In the genomic region with DNA sequence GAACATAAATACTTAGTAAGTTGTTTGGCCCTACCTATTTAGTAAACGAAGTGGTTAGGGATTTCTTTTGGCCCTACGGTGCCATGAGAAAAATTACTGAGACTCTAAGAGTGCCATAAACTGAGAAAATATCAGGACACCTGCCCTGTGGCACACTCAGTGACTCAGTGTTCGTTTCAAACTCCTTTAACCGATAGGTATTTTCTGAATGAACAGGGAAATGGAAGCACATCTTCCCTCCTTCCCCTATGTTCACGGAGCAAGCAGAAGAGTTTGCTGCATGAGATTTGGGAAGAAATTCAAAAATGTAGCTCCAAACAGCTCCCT, we compare ENCODE assay signal across 15 cellular contexts.
DNase-seq lines count a peak whose midpoint lies in the region; TF ChIP-seq lines count a peak whose summit lies in the region.
"Had no signal": no experiment of that assay in that cellular context is flagged by ENCODE, and none has a peak within 500 bp of the region (broad histone marks: within the 10 kb centered on the region; RNA-seq: fewer than 3 reads in every experiment).

No MANE protein-coding gene starts in this region.

- H3K27ac ChIP-seq in A673 (ENCODE audit: low read depth, low read length, poor library complexity, severe bottlenecking) (peak overlapping the region; percentile 72), MM.1S (ENCODE audit: low read length) (no peak overlapping the region), sigmoid colon (no peak overlapping the region)
- H3K27ac ChIP-seq: 22Rv1, psoas muscle, upper lobe of left lung had no signal

- intact Hi-C loops in A673 (cut with micrococcal nuclease; ENCODE audit: unreplicated experiment), result loop anchor here (5.0 to 10.0 kb wide), 2 partner anchors 618 to 765 kb away; no protein-coding TSS in a partner anchor
- intact Hi-C loops in sigmoid colon (cut with DNase I), result no loop called here

- H3K9me2 ChIP-seq in MM.1S (replicated peaks; ENCODE audit: insufficient read depth, low read length), result no peaks in the 10 kb centered on the region

- H3K36me3 ChIP-seq in A673 (ENCODE audit: insufficient read depth, low read length, poor library complexity, severe bottlenecking) (no peaks in the 10 kb centered on the region), MM.1S (replicated peaks; ENCODE audit: insufficient read depth, low read length) (no peaks in the 10 kb centered on the region), sigmoid colon (no peaks in the 10 kb centered on the region)
- H3K36me3 ChIP-seq: upper lobe of left lung had no signal

- no peak for TF ChIP-seq POLR2A in sigmoid colon (IDR thresholded peaks at IDR 0.05)

- no peaks in the 10 kb centered on the region for H3K79me2 ChIP-seq in MM.1S (ENCODE audit: low read length)

- no peak overlapping the region for H2AFZ ChIP-seq in MM.1S (ENCODE audit: low read length)

- CTCF ChIA-PET in A673 (lab: Charles Lee), result no interaction called here

- H3K27me3 ChIP-seq in A673 (replicated peaks; ENCODE audit: insufficient read depth, low read depth, low read length, poor library complexity) (no peaks in the 10 kb centered on the region), MM.1S (replicated peaks; ENCODE audit: insufficient read depth, low read length) (no peaks in the 10 kb centered on the region), sigmoid colon (peaks cover 0 to 8% (median 0%) of the 10 kb centered on the region in 3 donors)
- H3K27me3 ChIP-seq: upper lobe of left lung had no signal

- peak overlapping the region; percentile 5 for H3K4me3 ChIP-seq in A673 (ENCODE audit: low read depth, low read length, poor library complexity, severe bottlenecking)
- H3K4me3 ChIP-seq in MM.1S (ENCODE audit: low read length), result no peak overlapping the region
- H3K4me3 ChIP-seq in epithelial cell of esophagus (ENCODE audit: low read length), result peak overlapping the region; percentile 3
- H3K4me3 ChIP-seq in sigmoid colon, result no peak overlapping the region
- H3K4me3 ChIP-seq: psoas muscle, upper lobe of left lung had no signal

- TF ChIP-seq EP300 in sigmoid colon (IDR thresholded peaks at IDR 0.05), result no peak

- H3K4me1 Mint-ChIP-seq in mesothelial cell of epicardium, result peaks cover 29% of the 10 kb centered on the region
- no peaks in the 10 kb centered on the region for H3K4me1 Mint-ChIP-seq in activated naive CD8-positive, alpha-beta T cell treated with anti-CD3 and anti-CD28 coated beads for 36 hours
- H3K4me1 Mint-ChIP-seq: stimulated activated memory B cell treated with anti-CD40 and anti-IgM and Interleukin-4, amounts not matched to agents 10 μg/mL and 1 μg/mL and 100 μg/mL, for 72 hours had no signal

- TF ChIP-seq CTCF in A673 (conservative IDR thresholded peaks at IDR 0.05; ENCODE audit: low read depth, low read length), result no peak
- no peak for TF ChIP-seq CTCF in MM.1S (IDR thresholded peaks at IDR 0.05; ENCODE audit: low read length)
- TF ChIP-seq CTCF in epithelial cell of esophagus (IDR thresholded peaks at IDR 0.05; ENCODE audit: insufficient read depth, low read depth, low read length, missing control alignments), result no peak
- no peak for TF ChIP-seq CTCF in mesothelial cell of epicardium (IDR thresholded peaks at IDR 0.05; ENCODE audit: unreplicated experiment)
- TF ChIP-seq CTCF in sigmoid colon (IDR thresholded peaks at IDR 0.05), result no peak

- peak overlapping the region; percentile 94 for H3K27ac Mint-ChIP-seq in mesothelial cell of epicardium
- H3K27ac Mint-ChIP-seq in activated naive CD8-positive, alpha-beta T cell treated with anti-CD3 and anti-CD28 coated beads for 36 hours, result no peak overlapping the region
- H3K27ac Mint-ChIP-seq: stimulated activated memory B cell treated with anti-CD40 and anti-IgM and Interleukin-4, amounts not matched to agents 10 μg/mL and 1 μg/mL and 100 μg/mL, for 72 hours had no signal

- H3K36me3 Mint-ChIP-seq in mesothelial cell of epicardium, result no peaks in the 10 kb centered on the region
- H3K36me3 Mint-ChIP-seq in activated naive CD8-positive, alpha-beta T cell treated with anti-CD3 and anti-CD28 coated beads for 36 hours, result no peaks in the 10 kb centered on the region
- H3K36me3 Mint-ChIP-seq: stimulated activated memory B cell treated with anti-CD40 and anti-IgM and Interleukin-4, amounts not matched to agents 10 μg/mL and 1 μg/mL and 100 μg/mL, for 72 hours had no signal

- H3K9me3 ChIP-seq in A673 (ENCODE audit: low read depth, low read length, poor library complexity, severe bottlenecking), result no peaks in the 10 kb centered on the region
- no peaks in the 10 kb centered on the region for H3K9me3 ChIP-seq in MM.1S (replicated peaks; ENCODE audit: insufficient read depth, low read length)
- H3K9me3 ChIP-seq in sigmoid colon, result no peaks in the 10 kb centered on the region
- H3K9me3 ChIP-seq: psoas muscle, upper lobe of left lung had no signal

- H3K4me3 Mint-ChIP-seq in mesothelial cell of epicardium, result peak overlapping the region; percentile 49
- no peak overlapping the region for H3K4me3 Mint-ChIP-seq in activated naive CD8-positive, alpha-beta T cell treated with anti-CD3 and anti-CD28 coated beads for 36 hours
- H3K4me3 Mint-ChIP-seq: stimulated activated memory B cell treated with anti-CD40 and anti-IgM and Interleukin-4, amounts not matched to agents 10 μg/mL and 1 μg/mL and 100 μg/mL, for 72 hours had no signal

- H4K20me1 ChIP-seq in MM.1S (ENCODE audit: insufficient read depth, low read length), result no peaks in the 10 kb centered on the region

- H3K4me1 ChIP-seq in A673 (ENCODE audit: insufficient read depth, low read length, poor library complexity, severe bottlenecking), result peaks cover 20% of the 10 kb centered on the region
- no peaks in the 10 kb centered on the region for H3K4me1 ChIP-seq in MM.1S (ENCODE audit: low read length)
- H3K4me1 ChIP-seq in sigmoid colon, result peaks cover 0 to 5% (median 0%) of the 10 kb centered on the region in 4 donors
- H3K4me1 ChIP-seq: psoas muscle had no signal

- DNase-seq in A673 (ENCODE audit: low spot score), result no peak
- DNase-seq in MM.1S, result no peak
- DNase-seq in epithelial cell of esophagus (ENCODE audit: low read depth), result no peak
- DNase-seq in mesothelial cell of epicardium (ENCODE audit: low spot score in 2 of 2, unreplicated experiment in 2 of 2), result no peak
- no peak for DNase-seq in occipital lobe (lab: John Stamatoyannopoulos, UW)
- DNase-seq in sigmoid colon, result no peak
- DNase-seq in activated naive CD8-positive, alpha-beta T cell treated with anti-CD3 and anti-CD28 coated beads for 36 hours, result no peak
- DNase-seq in NCI-H748 (lab: John Stamatoyannopoulos, UW; ENCODE audit: unreplicated experiment), result no peak
- DNase-seq: activated CD4-positive, CD25-positive, alpha-beta regulatory T cell treated with anti-CD3 and anti-CD28 coated beads, Interleukin-2, amount 50 U/mL, for 72 hours; left ventricle myocardium superior; psoas muscle; SIG-M5; upper lobe of left lung had no signal

- POLR2A ChIA-PET in A673 (lab: Charles Lee; ENCODE audit: low non-redundant PET), result no interaction called here

- 62 to 73% methylated on average over 5 of the region's 5 CpGs for WGBS in sigmoid colon, 2 donors

- H3K4me2 ChIP-seq in MM.1S (ENCODE audit: low read depth, low read length), result peak overlapping the region; percentile 32; the same call in 1 of the 2 replicates

- no peaks in the 10 kb centered on the region for H3K27me3 Mint-ChIP-seq in mesothelial cell of epicardium (ENCODE audit: low read depth)
- H3K27me3 Mint-ChIP-seq in activated naive CD8-positive, alpha-beta T cell treated with anti-CD3 and anti-CD28 coated beads for 36 hours, result peaks cover 9% of the 10 kb centered on the region

- no peaks in the 10 kb centered on the region for H3K9me3 Mint-ChIP-seq in mesothelial cell of epicardium
- H3K9me3 Mint-ChIP-seq in activated naive CD8-positive, alpha-beta T cell treated with anti-CD3 and anti-CD28 coated beads for 36 hours, result no peaks in the 10 kb centered on the region
- H3K9me3 Mint-ChIP-seq: stimulated activated memory B cell treated with anti-CD40 and anti-IgM and Interleukin-4, amounts not matched to agents 10 μg/mL and 1 μg/mL and 100 μg/mL, for 72 hours had no signal

- BruUV-seq in A673 (replicated peaks; lab: Mats Ljungman, UMichigan), result no TSS peak

- no peak overlapping the region for H3K9ac ChIP-seq in MM.1S (ENCODE audit: low read length)

- no peaks in the 10 kb centered on the region for H3F3A ChIP-seq in MM.1S (ENCODE audit: insufficient read depth, low read length)

Comparison
In these comparisons a context has a peak if more than half of its experiments do, and no peak if none do; other contexts are left out.
1. H3K4me3 ChIP-seq: peak in A673 (single experiment) and epithelial cell of esophagus (single experiment); none in MM.1S (single experiment) and sigmoid colon (0 of 4).